ENCODE assay signal across 18 cellular contexts in genomic region chr9:121192959-121193645, GRCh38. TPM values are rescaled to one million over a fixed set of nuclear protein-coding genes. Genes with fewer than 3 reads are reported as not detected.
DNase-seq lines count a peak whose midpoint lies in the region; ATAC-seq and TF ChIP-seq lines count a peak whose summit lies in the region.
"Had no signal": no experiment of that assay in that cellular context is flagged by ENCODE, and none has a peak within 500 bp of the region (broad histone marks: within the 10 kb centered on the region; RNA-seq: fewer than 3 reads in every experiment).

No MANE protein-coding gene starts in this region.

- no peaks in the 10 kb centered on the region for H3K9me3 ChIP-seq in heart left ventricle
- H3K9me3 ChIP-seq: tibial nerve had no signal

- no peak for TF ChIP-seq POLR2A in heart left ventricle (IDR thresholded peaks at IDR 0.05)

- no peaks in the 10 kb centered on the region for H3K27me3 ChIP-seq in heart left ventricle
- H3K27me3 ChIP-seq: tibial nerve had no signal

- H3K27ac Mint-ChIP-seq in activated naive CD4-positive, alpha-beta T cell treated with anti-CD3 and anti-CD28 coated beads for 36 hours = peak overlapping the region; percentile 72
- H3K27ac Mint-ChIP-seq in activated CD8-positive, alpha-beta T cell treated with anti-CD3 and anti-CD28 coated beads for 36 hours = peak overlapping the region; percentile 66
- peak overlapping the region; percentile 27 for H3K27ac Mint-ChIP-seq in stimulated activated effector memory CD8-positive, alpha-beta T cell treated with anti-CD3 and anti-CD28 coated beads, Interleukin-12 subunit alpha, Interleukin-12 subunit beta, amount 100 ng/mL, for 72 hours
- H3K27ac Mint-ChIP-seq: T-helper 2 cell treated with Interferon-gamma antibody and Interleukin-4, amounts not matched to agents 5 μg/mL and 100 μg/mL, for 36 hours had no signal

- no peak for ATAC-seq in activated CD8-positive, alpha-beta T cell treated with anti-CD3 and anti-CD28 coated beads for 36 hours
- ATAC-seq in stimulated activated effector memory CD8-positive, alpha-beta T cell treated with anti-CD3 and anti-CD28 coated beads, Interleukin-12 subunit alpha, Interleukin-12 subunit beta, amount 100 ng/mL, for 72 hours = peak; percentile 50
- ATAC-seq in HG03521 (IDR thresholded peaks at IDR 0.05; ENCODE audit: unreplicated experiment) (no peak), heart left ventricle (no peak)
- ATAC-seq: HCT116 had no signal

- peaks cover 83% of the 10 kb centered on the region for H3K4me1 Mint-ChIP-seq in activated naive CD4-positive, alpha-beta T cell treated with anti-CD3 and anti-CD28 coated beads for 36 hours (ENCODE audit: low read depth)
- peaks cover 80% of the 10 kb centered on the region for H3K4me1 Mint-ChIP-seq in activated CD8-positive, alpha-beta T cell treated with anti-CD3 and anti-CD28 coated beads for 36 hours (ENCODE audit: low read depth)
- peaks cover 62% of the 10 kb centered on the region for H3K4me1 Mint-ChIP-seq in stimulated activated effector memory CD8-positive, alpha-beta T cell treated with anti-CD3 and anti-CD28 coated beads, Interleukin-12 subunit alpha, Interleukin-12 subunit beta, amount 100 ng/mL, for 72 hours

- DNase-seq in activated naive CD4-positive, alpha-beta T cell treated with anti-CD3 and anti-CD28 coated beads for 36 hours = no peak
- DNase-seq in activated naive CD4-positive, alpha-beta T cell treated with anti-CD3 and anti-CD28 coated beads, Interleukin-2, amount 50 U/mL, for 16 hours = no peak
- no peak for DNase-seq in activated CD8-positive, alpha-beta T cell treated with anti-CD3 and anti-CD28 coated beads for 36 hours
- peak; percentile 34 for DNase-seq in iris pigment epithelial cell (ENCODE audit: low read depth)
- DNase-seq in stimulated activated effector memory CD8-positive, alpha-beta T cell treated with anti-CD3 and anti-CD28 coated beads, Interleukin-12 subunit alpha, Interleukin-12 subunit beta, amount 100 ng/mL, for 72 hours (ENCODE audit: low spot score in 2 of 2) = no peak
- DNase-seq in SHP77 treated with DMSO at 0.1 percent for 48 hours (lab: John Stamatoyannopoulos, UW) = no peak
- no peak for DNase-seq in heart left ventricle
- DNase-seq: activated CD4-positive, CD25-positive, alpha-beta regulatory T cell treated with anti-CD3 and anti-CD28 coated beads, Interleukin-2, amount 50 U/mL, for 72 hours; activated CD8-positive, alpha-beta memory T cell treated with anti-CD3 and anti-CD28 coated beads, Interleukin-2, amount 50 U/mL, for 4 hours; Calu3; NCI-H1048; NCI-H2107; occipital lobe had no signal

- no peaks in the 10 kb centered on the region for H3K9me3 Mint-ChIP-seq in activated naive CD4-positive, alpha-beta T cell treated with anti-CD3 and anti-CD28 coated beads for 36 hours
- no peaks in the 10 kb centered on the region for H3K9me3 Mint-ChIP-seq in activated CD8-positive, alpha-beta T cell treated with anti-CD3 and anti-CD28 coated beads for 36 hours
- H3K9me3 Mint-ChIP-seq in stimulated activated effector memory CD8-positive, alpha-beta T cell treated with anti-CD3 and anti-CD28 coated beads, Interleukin-12 subunit alpha, Interleukin-12 subunit beta, amount 100 ng/mL, for 72 hours = no peaks in the 10 kb centered on the region
- H3K9me3 Mint-ChIP-seq: activated naive CD4-positive, alpha-beta T cell treated with anti-CD3 and anti-CD28 coated beads, Interleukin-2, amount 50 U/mL, for 72 hours; T-helper 2 cell treated with Interferon-gamma antibody and Interleukin-4, amounts not matched to agents 5 μg/mL and 100 μg/mL, for 36 hours had no signal

- no peak overlapping the region for H3K27ac ChIP-seq in heart left ventricle
- H3K27ac ChIP-seq: tibial nerve had no signal

- CTCF ChIA-PET in activated naive CD4-positive, alpha-beta T cell treated with anti-CD3 and anti-CD28 coated beads for 36 hours (lab: Charles Lee) = interaction anchor here (1.3 to 1.5 kb wide), 2 partner anchors 9 to 19 kb away, joined by 4 to 5 read pairs; partner anchors contain the start of gene RAB14
- CTCF ChIA-PET in activated CD8-positive, alpha-beta T cell treated with anti-CD3 and anti-CD28 coated beads for 36 hours (lab: Charles Lee) = interaction anchor here (1.1 to 1.3 kb wide), 3 partner anchors 19 to 133 kb away, joined by 3 to 4 read pairs (median 3); no protein-coding TSS in a partner anchor

- H3K4me3 ChIP-seq in heart left ventricle = no peak overlapping the region
- H3K4me3 ChIP-seq: tibial nerve had no signal

- intact Hi-C loops in activated naive CD4-positive, alpha-beta T cell treated with anti-CD3 and anti-CD28 coated beads for 36 hours (cut with micrococcal nuclease) = loop anchor here (1.0 kb wide), 1 partner anchor 8 kb away; the partner anchor contains the start of gene RAB14
- intact Hi-C loops in activated CD8-positive, alpha-beta T cell treated with anti-CD3 and anti-CD28 coated beads for 36 hours (cut with micrococcal nuclease) = no loop called here
- intact Hi-C loops in heart left ventricle (cut with DNase I) = no loop called here

- no peak for TF ChIP-seq CTCF in activated CD8-positive, alpha-beta T cell treated with anti-CD3 and anti-CD28 coated beads for 36 hours (IDR thresholded peaks at IDR 0.05)
- TF ChIP-seq CTCF in heart left ventricle (IDR thresholded peaks at IDR 0.05) = no peak

- POLR2A ChIA-PET in activated CD8-positive, alpha-beta T cell treated with anti-CD3 and anti-CD28 coated beads for 36 hours (lab: Charles Lee) = interaction anchor here (1.0 to 1.2 kb wide), 3 partner anchors 9 to 296 kb away, joined by 3 read pairs; partner anchors contain the start of gene RAB14

- WGBS in heart left ventricle, 4 donors = 0 to 12% (median 3%) methylated on average over 1 of the region's 1 CpG

- no peak overlapping the region for H3K4me3 Mint-ChIP-seq in activated naive CD4-positive, alpha-beta T cell treated with anti-CD3 and anti-CD28 coated beads for 36 hours
- no peak overlapping the region for H3K4me3 Mint-ChIP-seq in activated CD8-positive, alpha-beta T cell treated with anti-CD3 and anti-CD28 coated beads for 36 hours
- H3K4me3 Mint-ChIP-seq in stimulated activated effector memory CD8-positive, alpha-beta T cell treated with anti-CD3 and anti-CD28 coated beads, Interleukin-12 subunit alpha, Interleukin-12 subunit beta, amount 100 ng/mL, for 72 hours = no peak overlapping the region
- H3K4me3 Mint-ChIP-seq: T-helper 2 cell treated with Interferon-gamma antibody and Interleukin-4, amounts not matched to agents 5 μg/mL and 100 μg/mL, for 36 hours had no signal

- H3K4me1 ChIP-seq in heart left ventricle = peaks cover 6 to 96% (median 79%) of the 10 kb centered on the region in 12 donors

- H3K36me3 Mint-ChIP-seq in activated naive CD4-positive, alpha-beta T cell treated with anti-CD3 and anti-CD28 coated beads for 36 hours (ENCODE audit: low read depth) = peaks cover 5% of the 10 kb centered on the region
- peaks cover 12% of the 10 kb centered on the region for H3K36me3 Mint-ChIP-seq in activated CD8-positive, alpha-beta T cell treated with anti-CD3 and anti-CD28 coated beads for 36 hours (ENCODE audit: low read depth)
- peaks cover 50% of the 10 kb centered on the region for H3K36me3 Mint-ChIP-seq in stimulated activated effector memory CD8-positive, alpha-beta T cell treated with anti-CD3 and anti-CD28 coated beads, Interleukin-12 subunit alpha, Interleukin-12 subunit beta, amount 100 ng/mL, for 72 hours

- H3K27me3 Mint-ChIP-seq in activated naive CD4-positive, alpha-beta T cell treated with anti-CD3 and anti-CD28 coated beads for 36 hours (ENCODE audit: low read depth) = no peaks in the 10 kb centered on the region
- H3K27me3 Mint-ChIP-seq in activated CD8-positive, alpha-beta T cell treated with anti-CD3 and anti-CD28 coated beads for 36 hours = no peaks in the 10 kb centered on the region

- peaks cover 0 to 15% (median 0%) of the 10 kb centered on the region in 9 donors for H3K36me3 ChIP-seq in heart left ventricle
- H3K36me3 ChIP-seq: tibial nerve had no signal

RNA-seq across cellular contexts. Expression of gene RAB14, which starts 8.6 kb away (rescaled TPM):
- total RNA-seq in activated naive CD4-positive, alpha-beta T cell treated with anti-CD3 and anti-CD28 coated beads for 36 hours = 10 to 100 TPM; 61.1 to 64.2 TPM
- 10 to 100 TPM; 54.3 to 55.5 TPM for total RNA-seq in activated CD8-positive, alpha-beta T cell treated with anti-CD3 and anti-CD28 coated beads for 36 hours
- 10 to 100 TPM; 23.9 to 66.9 (median 51.7) TPM for total RNA-seq in heart left ventricle
- 10 to 100 TPM; 15.8 to 37.0 TPM for polyA plus RNA-seq in heart left ventricle
